Comparison of ENCODE assay signal across 29 cellular contexts in the genomic region with DNA sequence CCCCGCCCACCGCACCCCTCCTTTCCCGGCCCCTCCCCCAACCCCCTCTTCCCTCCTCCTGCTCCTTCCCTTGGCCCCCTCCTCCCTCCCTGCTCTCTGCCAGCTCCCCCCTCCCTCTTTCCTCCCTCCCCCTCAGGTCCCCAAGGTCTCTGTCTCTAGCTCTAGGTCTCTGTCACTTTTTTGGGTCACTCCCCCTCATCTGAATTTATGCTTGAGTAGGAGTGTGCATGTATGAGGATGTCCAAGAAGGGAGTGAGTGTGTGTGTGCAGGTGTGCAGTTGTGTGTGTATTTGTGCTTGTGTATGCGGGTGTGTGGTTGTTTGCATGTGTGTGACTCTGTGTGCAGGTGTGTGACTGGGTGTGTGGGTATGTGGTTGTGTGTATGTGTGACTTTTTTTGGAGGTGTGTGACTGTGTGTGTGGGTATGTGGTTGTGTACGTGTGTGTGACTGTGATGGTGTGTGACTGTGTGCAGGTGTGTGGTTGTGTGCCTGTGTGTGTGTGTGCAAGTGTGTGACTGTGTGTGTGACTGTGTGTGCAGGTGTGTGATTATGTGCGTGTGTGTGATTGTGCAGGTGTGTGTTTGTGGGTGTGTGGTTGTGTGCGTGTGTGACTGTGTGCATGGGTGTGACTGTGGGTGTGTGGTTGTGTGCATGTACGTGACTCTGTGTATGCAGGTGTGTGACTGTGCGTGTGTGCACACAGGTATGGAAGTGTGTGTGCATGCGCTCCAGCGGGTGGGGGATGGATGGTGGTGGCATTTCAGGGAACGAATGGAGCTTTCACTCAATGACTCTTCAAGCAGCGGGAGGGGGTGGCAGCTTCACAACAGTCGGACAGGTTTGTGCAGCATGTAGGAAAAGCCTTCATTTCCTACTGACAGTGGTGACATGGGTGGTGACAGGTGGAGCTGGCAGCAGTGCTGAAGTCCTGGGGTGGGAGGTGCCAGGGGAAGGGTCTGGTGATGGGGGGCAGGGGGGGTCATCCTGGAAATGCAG. TPM values are rescaled to one million over a fixed set of nuclear protein-coding genes. Genes with fewer than 3 reads are reported as not detected.
DNase-seq lines count a peak whose midpoint lies in the region; ATAC-seq, FAIRE-seq and TF ChIP-seq lines count a peak whose summit lies in the region.
"Had no signal": no experiment of that assay in that cellular context is flagged by ENCODE, and none has a peak within 500 bp of the region (broad histone marks: within the 10 kb centered on the region; RNA-seq: fewer than 3 reads in every experiment).

No MANE protein-coding gene starts in this region.

- H2AFZ ChIP-seq in GM23338, result no peak overlapping the region
- H2AFZ ChIP-seq in H1 (ENCODE audit: low read length), result no peak overlapping the region
- no peak overlapping the region for H2AFZ ChIP-seq in trophoblast cell (ENCODE audit: insufficient read depth, low read length, poor library complexity)
- H2AFZ ChIP-seq: GM23248, PC-9 had no signal

- no peak overlapping the region for H3K4me3 Mint-ChIP-seq in activated naive CD4-positive, alpha-beta T cell treated with anti-CD3 and anti-CD28 coated beads, Interleukin-2, amount 10 ng/mL, durations not matched to agents 7 days and 5 days
- no peak overlapping the region; the same call in 2 of the 3 replicates for H3K4me3 Mint-ChIP-seq in GM23338
- H3K4me3 Mint-ChIP-seq: central memory CD8-positive, alpha-beta T cell; endodermal cell; type B pancreatic cell had no signal

- H3K56ac ChIP-seq in H1 (replicated peaks; ENCODE audit: insufficient read length, low read depth, low read length), result peak overlapping the region; percentile 98

- ATAC-seq in GM23338, result no peak; the same call in 2 of the 3 replicates
- ATAC-seq in GM18520 (IDR thresholded peaks at IDR 0.05; ENCODE audit: unreplicated experiment), result no peak
- ATAC-seq in GM21737 (IDR thresholded peaks at IDR 0.05; ENCODE audit: unreplicated experiment), result no peak
- ATAC-seq: esophagus mucosa had no signal

- H3K36me3 Mint-ChIP-seq in activated naive CD4-positive, alpha-beta T cell treated with anti-CD3 and anti-CD28 coated beads, Interleukin-2, amount 10 ng/mL, durations not matched to agents 7 days and 5 days, result no peaks in the 10 kb centered on the region
- H3K36me3 Mint-ChIP-seq in GM23338 (ENCODE audit: low read depth), result no peaks in the 10 kb centered on the region
- H3K36me3 Mint-ChIP-seq: type B pancreatic cell had no signal

- POLR2A ChIA-PET in H1 (lab: Charles Lee; ENCODE audit: partially characterized antibody), result no interaction called here
- POLR2A ChIA-PET in GM10248 (lab: Yijun Ruan, JAX), result no interaction called here

- DNase-seq in activated naive CD4-positive, alpha-beta T cell treated with anti-CD3 and anti-CD28 coated beads, Interleukin-2, amount 10 ng/mL, durations not matched to agents 7 days and 5 days, result no peak
- no peak for DNase-seq in activated naive CD4-positive, alpha-beta T cell treated with anti-CD3 and anti-CD28 coated beads, Interleukin-2, amount 50 U/mL, for 16 hours
- DNase-seq in GM23338 (ENCODE audit: low spot score), result peak; percentile 43
- no peak for DNase-seq in H1 (ENCODE audit: low read depth in 1 of 2, low spot score in 2 of 2)
- DNase-seq in trophoblast cell, result no peak
- no peak for DNase-seq in GM10248 (ENCODE audit: extremely low spot score)
- DNase-seq: activated CD4-positive, alpha-beta T cell treated with anti-CD3 and anti-CD28 coated beads for 1 hour; activated effector memory CD4-positive, alpha-beta T cell treated with Interleukin-2 at 50 U/mL for 16 hours; COR-L47; dermis blood vessel endothelial cell; DMS79; endodermal cell; GDM1; GM23248; KBM-7; NCI-H1105; NCI-H187 treated with DMSO at 0.1 percent for 48 hours; NCI-H2227 treated with DMSO at 0.1 percent for 48 hours; PC-9; sigmoid colon had no signal

- H3K27me3 ChIP-seq in GM23338 (ENCODE audit: insufficient read depth) (no peaks in the 10 kb centered on the region), H1 (replicated peaks in 1 of 4; ENCODE audit: control insufficient read depth in 3 of 4, extremely low read depth in 1 of 4, insufficient read depth in 3 of 4, low read length in 3 of 4) (peaks cover 0 to 2% (median 0%) of the 10 kb centered on the region in 4 experiments; a peak in 1 of 7 replicates), trophoblast cell (ENCODE audit: insufficient read depth, low read length) (no peaks in the 10 kb centered on the region)

- peak overlapping the region; percentile 85 for H2BK120ac ChIP-seq in H1 (replicated peaks; ENCODE audit: low read depth, low read length)
- H2BK120ac ChIP-seq in trophoblast cell (ENCODE audit: insufficient read depth, low read length, poor library complexity), result no peak overlapping the region

- H3K79me2 ChIP-seq in GM23338 (replicated peaks; ENCODE audit: insufficient read depth) (no peaks in the 10 kb centered on the region), H1 (ENCODE audit: control insufficient read depth in 1 of 2, insufficient read depth in 2 of 2, low read length in 2 of 2) (no peaks in the 10 kb centered on the region), trophoblast cell (ENCODE audit: control insufficient read depth, insufficient read depth, low read length, poor library complexity) (no peaks in the 10 kb centered on the region)

- no peak overlapping the region for H4K12ac ChIP-seq in trophoblast cell (ENCODE audit: low read depth, low read length)

- no peak overlapping the region for H4K5ac ChIP-seq in H1 (ENCODE audit: insufficient read length, low read depth, low read length)

- TF ChIP-seq EP300 in H1 (IDR thresholded peaks at IDR 0.05; ENCODE audit: borderline replicate concordance in 1 of 2, low read depth in 2 of 2, low read length in 2 of 2), result no peak

- H4K8ac ChIP-seq in H1 (ENCODE audit: extremely low read depth, insufficient read depth, low read length) (no peak overlapping the region), trophoblast cell (ENCODE audit: low read depth, low read length) (no peak overlapping the region)

- no peak overlapping the region for H3K27ac ChIP-seq in GM23338 (ENCODE audit: low read depth)
- no peak overlapping the region for H3K27ac ChIP-seq in H1 (ENCODE audit: low read depth, low read length)
- H3K27ac ChIP-seq in trophoblast cell (ENCODE audit: low read depth, low read length), result no peak overlapping the region
- H3K27ac ChIP-seq: GM23248, PC-9, prostate gland, sigmoid colon had no signal

- H3K9ac ChIP-seq in H1 (replicated peaks in 1 of 4; ENCODE audit: extremely low read depth in 1 of 4, low read depth in 3 of 4, low read length in 3 of 4) (peak overlapping the region in 1 of 4 experiments; percentile 8; a peak in 1 of 7 replicates), trophoblast cell (ENCODE audit: low read length) (peak overlapping the region; percentile 26)
- H3K9ac ChIP-seq: GM23248 had no signal

- no peak overlapping the region for H3K14ac ChIP-seq in H1 (ENCODE audit: insufficient read length)
- no peak overlapping the region for H3K14ac ChIP-seq in trophoblast cell (ENCODE audit: low read length)

- CTCF ChIA-PET in activated naive CD4-positive, alpha-beta T cell treated with anti-CD3 and anti-CD28 coated beads, Interleukin-2, amount 10 ng/mL, durations not matched to agents 7 days and 5 days (lab: Charles Lee), result interaction anchor here (1.1 kb wide), 1 partner anchor 407 kb away, joined by 3 read pairs; no protein-coding TSS in a partner anchor
- CTCF ChIA-PET in H1 (lab: Charles Lee; ENCODE audit: partially characterized antibody) (interaction anchor here (0.8 to 1.4 kb wide), 5 partner anchors 8 to 130 kb away, joined by 3 to 6 read pairs (median 4); no protein-coding TSS in a partner anchor), GM10248 (lab: Yijun Ruan, JAX) (interaction anchor here (0.9 to 2.4 kb wide), 2 partner anchors 19 to 407 kb away, joined by 3 to 6 read pairs; no protein-coding TSS in a partner anchor)

- H3K4me2 ChIP-seq in GM23338 (no peak overlapping the region), H1 (ENCODE audit: insufficient read depth in 1 of 2, low read depth in 2 of 2, low read length in 2 of 2) (no peak overlapping the region), trophoblast cell (ENCODE audit: low read length) (no peak overlapping the region)
- H3K4me2 ChIP-seq: PC-9 had no signal

- H3K18ac ChIP-seq in H1 (ENCODE audit: extremely low read depth, low read length), result no peak overlapping the region; the same call in 1 of the 2 replicates
- no peak overlapping the region for H3K18ac ChIP-seq in trophoblast cell (ENCODE audit: low read length)

- H3K23ac ChIP-seq in H1 (ENCODE audit: insufficient read length) (no peak overlapping the region), trophoblast cell (ENCODE audit: low read length) (peak overlapping the region; percentile 66)

- peaks cover 11% of the 10 kb centered on the region; the same call in 1 of the 2 replicates for H3K23me2 ChIP-seq in H1 (ENCODE audit: low read depth, low read length)

- H3K79me1 ChIP-seq in H1 (ENCODE audit: low read depth, low read length), result no peaks in the 10 kb centered on the region
- no peaks in the 10 kb centered on the region for H3K79me1 ChIP-seq in trophoblast cell (ENCODE audit: low read length)

- no peak for FAIRE-seq in H1 (lab: Jason Lieb, UNC)
- FAIRE-seq: keratinocyte had no signal

- H3K4me1 ChIP-seq in GM23338 (ENCODE audit: insufficient read depth), result no peaks in the 10 kb centered on the region
- peaks cover 0 to 8% (median 2%) of the 10 kb centered on the region in 4 experiments; a peak in 4 of 7 replicates for H3K4me1 ChIP-seq in H1 (replicated peaks in 1 of 4; ENCODE audit: control insufficient read depth in 3 of 4, insufficient read depth in 4 of 4, low read length in 3 of 4)
- no peaks in the 10 kb centered on the region for H3K4me1 ChIP-seq in trophoblast cell (ENCODE audit: control insufficient read depth in 1 of 2, insufficient read depth in 2 of 2, low read length in 2 of 2)
- H3K4me1 ChIP-seq: prostate gland, sigmoid colon had no signal

- H4K20me1 ChIP-seq in GM23338 (replicated peaks; ENCODE audit: insufficient read depth) (no peaks in the 10 kb centered on the region), H1 (replicated peaks in 1 of 2; ENCODE audit: control insufficient read depth in 1 of 2, insufficient read depth in 2 of 2, low read length in 2 of 2) (peaks cover 0 to 7% of the 10 kb centered on the region in 2 experiments)

- WGBS in H1 (ENCODE audit: extremely low coverage in 1 of 2, insufficient coverage in 1 of 2, insufficient read length in 1 of 2, insufficient replicate concordance in 2 of 2, low coverage in 1 of 2, low lambda C conversion rate in 2 of 2, missing lambda C conversion rate in 1 of 2), 2 experiments, result 86% methylated on average over 11 of the region's 14 CpGs; no CpG with 5 or more reads in 1 of the 2 experiments
- WGBS in trophoblast cell (ENCODE audit: extremely low coverage, insufficient coverage, insufficient read length), result no CpG with 5 or more reads among the region's 14 CpGs

- H3K9me3 Mint-ChIP-seq in activated naive CD4-positive, alpha-beta T cell treated with anti-CD3 and anti-CD28 coated beads, Interleukin-2, amount 10 ng/mL, durations not matched to agents 7 days and 5 days, result peaks cover 1% of the 10 kb centered on the region
- peaks cover 1% of the 10 kb centered on the region; the same call in 1 of the 3 replicates for H3K9me3 Mint-ChIP-seq in GM23338
- H3K9me3 Mint-ChIP-seq: central memory CD8-positive, alpha-beta T cell; type B pancreatic cell had no signal

- H2BK20ac ChIP-seq in H1 (ENCODE audit: low read length), result peak overlapping the region; percentile 98

- no peaks in the 10 kb centered on the region for H3K36me3 ChIP-seq in GM23338 (ENCODE audit: insufficient read depth)
- no peaks in the 10 kb centered on the region for H3K36me3 ChIP-seq in H1 (ENCODE audit: control insufficient read depth in 2 of 4, insufficient read depth in 4 of 4, low read length in 3 of 4)
- H3K36me3 ChIP-seq in trophoblast cell (ENCODE audit: control insufficient read depth in 1 of 2, insufficient read depth in 2 of 2, low read length in 2 of 2), result no peaks in the 10 kb centered on the region
- H3K36me3 ChIP-seq: prostate gland, sigmoid colon had no signal

- no peak for TF ChIP-seq CTCF in GM23338 (conservative IDR thresholded peaks at IDR 0.05; ENCODE audit: low read depth in 2 of 2)
- TF ChIP-seq CTCF in H1 (IDR thresholded peaks at IDR 0.05; ENCODE audit: control extremely low read depth in 1 of 3, insufficient read depth in 1 of 3, low read depth in 1 of 3, low read length in 3 of 3), result no peak
- no peak for TF ChIP-seq CTCF in GM10248 (IDR thresholded peaks at IDR 0.05; ENCODE audit: control extremely low read depth, extremely low read depth, low read depth, missing control alignments)

- H3K27ac Mint-ChIP-seq in activated naive CD4-positive, alpha-beta T cell treated with anti-CD3 and anti-CD28 coated beads, Interleukin-2, amount 10 ng/mL, durations not matched to agents 7 days and 5 days, result peak overlapping the region; percentile 37
- no peak overlapping the region for H3K27ac Mint-ChIP-seq in GM23338
- H3K27ac Mint-ChIP-seq: endodermal cell, type B pancreatic cell had no signal

- H3K4me3 ChIP-seq in GM23338 (no peak overlapping the region), H1 (ENCODE audit: extremely low read depth in 1 of 4, insufficient read depth in 2 of 4, low read depth in 3 of 4, low read length in 4 of 4) (no peak overlapping the region), trophoblast cell (ENCODE audit: low read depth, low read length) (peak overlapping the region; percentile 51)
- H3K4me3 ChIP-seq: GM23248, PC-9, prostate gland, sigmoid colon had no signal

- peak overlapping the region; percentile 98 for H2AK5ac ChIP-seq in H1 (ENCODE audit: low read depth, low read length)
- H2AK5ac ChIP-seq in trophoblast cell (ENCODE audit: low read length), result no peak overlapping the region

- H3F3A ChIP-seq in GM23338 (replicated peaks; ENCODE audit: low read depth), result no peaks in the 10 kb centered on the region

- no peak for TF ChIP-seq POLR2A in H1 (IDR thresholded peaks at IDR 0.05; ENCODE audit: control extremely low read depth in 1 of 2, low read depth in 2 of 2, low read length in 2 of 2)

- H3K9me2 ChIP-seq in GM23338 (ENCODE audit: insufficient read depth), result no peaks in the 10 kb centered on the region

- H3K4ac ChIP-seq in H1 (replicated peaks; ENCODE audit: insufficient read length, low read depth, low read length) (peak overlapping the region; percentile 98), trophoblast cell (ENCODE audit: low read depth, low read length) (no peak overlapping the region)

- H3K9me3 ChIP-seq in H1 (ENCODE audit: insufficient read depth in 2 of 2, low read depth in 1 of 2, low read length in 1 of 2) (no peaks in the 10 kb centered on the region), trophoblast cell (ENCODE audit: insufficient read depth, low read depth, low read length) (peaks cover 9% of the 10 kb centered on the region)
- H3K9me3 ChIP-seq: prostate gland, sigmoid colon had no signal

- H2BK12ac ChIP-seq in H1 (ENCODE audit: low read depth, low read length) (peak overlapping the region; percentile 96; the same call in 1 of the 2 replicates), trophoblast cell (ENCODE audit: low read length) (no peak overlapping the region)

- H3K4me1 Mint-ChIP-seq in activated naive CD4-positive, alpha-beta T cell treated with anti-CD3 and anti-CD28 coated beads, Interleukin-2, amount 10 ng/mL, durations not matched to agents 7 days and 5 days, result peaks cover 25% of the 10 kb centered on the region
- peaks cover 14% of the 10 kb centered on the region for H3K4me1 Mint-ChIP-seq in GM23338
- H3K4me1 Mint-ChIP-seq: endodermal cell had no signal

- H2BK5ac ChIP-seq in H1 (ENCODE audit: low read depth, low read length), result peak overlapping the region; percentile 60; the same call in 1 of the 2 replicates
- no peak overlapping the region for H2BK5ac ChIP-seq in trophoblast cell (ENCODE audit: low read depth, low read length, poor library complexity)

- no peak for TF ChIP-seq RAD21 in H1 (IDR thresholded peaks at IDR 0.05 in 1 of 2, conservative IDR thresholded peaks at IDR 0.05 in 1 of 2; ENCODE audit: low read depth in 2 of 2, low read length in 2 of 2)

- H3K27me3 Mint-ChIP-seq in activated naive CD4-positive, alpha-beta T cell treated with anti-CD3 and anti-CD28 coated beads, Interleukin-2, amount 10 ng/mL, durations not matched to agents 7 days and 5 days, result peaks cover 48% of the 10 kb centered on the region
- peaks cover 5% of the 10 kb centered on the region for H3K27me3 Mint-ChIP-seq in GM23338 (ENCODE audit: insufficient read depth, low read depth, poor library complexity)

- peak overlapping the region; percentile 91 for H4K91ac ChIP-seq in H1 (replicated peaks; ENCODE audit: insufficient read length, low read length)
- no peak overlapping the region for H4K91ac ChIP-seq in trophoblast cell (ENCODE audit: low read depth, low read length)

- peak overlapping the region; percentile 98 for H2BK15ac ChIP-seq in H1 (ENCODE audit: low read length)

RNA-seq across cellular contexts. Expression of gene CACNA1I, which starts 47.5 kb away (rescaled TPM):
- 1.7 and 2.4 TPM in 2 replicates for total RNA-seq in GM23338 (2014; rRNA removed; shearing (Covaris generic))
- polyA plus RNA-seq in GM23338 (2016; fragmentation: Nextera tagmentation; extraction: Ambion mirVana) (0.42 and 0.47 TPM in 2 replicates), H1 (2011; rRNA removed) (0.77 and 1.3 TPM in 2 replicates)
- 1.2 and 1.3 TPM in 2 replicates for total RNA-seq in H1 (2021; fragmentation: NEBNext Ultra II Directional; extraction: Animal tissue kit (Norgen Biotek cat#: 25700))
- polyA plus RNA-seq in H1 (2011; cell fraction: cytosol; rRNA removed), result 1.2 TPM
- polyA plus RNA-seq in H1 (2011; cell fraction: nucleus; rRNA removed), result 7.1 TPM
- 0.91 to 1.4 TPM (median 1.2 TPM) in 4 replicates for polyA plus RNA-seq in H1 (2012, experiment 1 of 2)
- polyA plus RNA-seq in H1 (2012, experiment 2 of 2), result 0.71 TPM
- 1.3 TPM for polyA plus RNA-seq in H1 (2013, experiment 1 of 2)
- 1.3 TPM for polyA plus RNA-seq in H1 (2013, experiment 2 of 2)
- polyA minus RNA-seq in H1 (2011; rRNA and poly(A)+ RNA removed), result 1.00 and 1.3 TPM in 2 replicates
- polyA minus RNA-seq in H1 (2011; cell fraction: cytosol; rRNA and poly(A)+ RNA removed), result 0.95 TPM
- 1.6 TPM for polyA minus RNA-seq in H1 (2011; cell fraction: nucleus; rRNA and poly(A)+ RNA removed)
- 0.08 and 0.10 TPM in 2 replicates for polyA plus RNA-seq in trophoblast cell (2013)
- total RNA-seq: dermis blood vessel endothelial cell, fibroblast of villous mesenchyme, GM23248, myocyte had no signal
- polyA plus RNA-seq: GM23248, keratinocyte had no signal
